Comparison of ENCODE assay signal across 29 cellular contexts in the genomic region with DNA sequence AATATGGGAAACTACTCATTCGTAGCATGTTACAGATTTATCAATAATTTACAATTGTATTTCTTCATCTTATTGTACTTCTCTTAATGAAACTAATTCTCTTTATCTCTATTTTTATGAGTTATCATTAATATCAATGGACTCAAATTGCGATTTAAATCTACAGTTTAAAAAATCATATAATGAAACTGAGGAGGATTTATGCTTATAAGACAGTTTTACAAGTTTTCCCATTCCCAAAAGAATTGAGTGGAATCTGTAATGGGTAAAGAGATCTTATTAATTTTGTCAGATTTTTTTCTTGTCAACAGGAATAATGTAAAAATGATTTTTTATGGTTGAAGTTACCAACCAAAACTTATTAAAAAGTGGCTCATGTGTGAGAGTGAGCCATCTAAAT.
"Had no signal": no experiment of that assay in that cellular context is flagged by ENCODE, and none has a peak within 500 bp of the region (broad histone marks: within the 10 kb centered on the region; RNA-seq: fewer than 3 reads in every experiment).

No MANE protein-coding gene starts in this region.

- H3K4me1 ChIP-seq: neural progenitor cell, parathyroid adenoma, psoas muscle, spleen, suprapubic skin, testis, tibial artery, transverse colon, upper lobe of right lung, vagina had no signal

- H3K4me3 ChIP-seq: neural progenitor cell, ovary, psoas muscle, skin epidermis, smooth muscle cell, spleen, suprapubic skin, testis, tibial artery, transverse colon, upper lobe of right lung, vagina had no signal

- H3K9me3 ChIP-seq: ovary, psoas muscle, spleen, suprapubic skin, testis, tibial artery, transverse colon, upper lobe of right lung, vagina had no signal

- ATAC-seq: naive thymus-derived CD4-positive, alpha-beta T cell; natural killer cell; psoas muscle; right cardiac atrium; sciatic nerve; stimulated activated memory B cell treated with anti-CD40 and anti-IgM and Interleukin-4, amounts not matched to agents 10 μg/mL and 1 μg/mL and 100 μg/mL, for 72 hours; stimulated activated naive CD8-positive, alpha-beta T cell treated with anti-CD3 and anti-CD28 coated beads, Interleukin-15, amount 100 ng/mL, for 72 hours; stimulated activated naive CD8-positive, alpha-beta T cell treated with anti-CD3 and anti-CD28 coated beads, Interleukin-15, Interleukin-2, amounts not matched to agents 100 U/mL and 50 U/mL, for 24 hours; upper lobe of right lung had no signal

- H3K27ac ChIP-seq: neural progenitor cell, ovary, parathyroid adenoma, psoas muscle, skin epidermis, spleen, suprapubic skin, testis, tibial artery, transverse colon, upper lobe of right lung, vagina had no signal

- H3K79me2 ChIP-seq: parathyroid adenoma had no signal

- H2AFZ ChIP-seq: neural progenitor cell, parathyroid adenoma had no signal

- DNase-seq: naive thymus-derived CD4-positive, alpha-beta T cell; natural killer cell; occipital lobe; ovary; posterior cingulate gyrus; psoas muscle; right cardiac atrium; spleen; stimulated activated CD4-positive, alpha-beta T cell treated with anti-CD3 and anti-CD28 coated beads, Interleukin-12 subunit alpha, Interleukin-12 subunit beta, amount 100 ng/mL, for 4 hours; stimulated activated CD4-positive, alpha-beta T cell treated with anti-CD3 and anti-CD28 coated beads, Interleukin-1b, Interleukin-23, amount 100 ng/mL, for 48 hours; stimulated activated CD4-positive, alpha-beta T cell treated with anti-CD3 and anti-CD28 coated beads, Interleukin-4, amount 100 ng/mL, for 1 hour; stimulated activated CD4-positive, alpha-beta T cell treated with anti-CD3 and anti-CD28 coated beads, Interleukin-4, amount 100 ng/mL, for 4 hours; stimulated activated CD8-positive, alpha-beta memory T cell treated with anti-CD3 and anti-CD28 coated beads, Interleukin-4, amount 100 ng/mL, for 48 hours; stimulated activated naive CD4-positive, alpha-beta T cell; stimulated activated naive CD8-positive, alpha-beta T cell treated with anti-CD3 and anti-CD28 coated beads, Interleukin-15, amount 100 ng/mL, for 72 hours; stimulated activated naive CD8-positive, alpha-beta T cell treated with anti-CD3 and anti-CD28 coated beads, Interleukin-15, Interleukin-2, amounts not matched to agents 100 U/mL and 50 U/mL, for 24 hours; substantia nigra; testis; tibial artery; transverse colon; upper lobe of right lung had no signal

- H3K36me3 ChIP-seq: neural progenitor cell, ovary, spleen, suprapubic skin, tibial artery, transverse colon, upper lobe of right lung, vagina had no signal

- H3K4me2 ChIP-seq: neural progenitor cell, smooth muscle cell had no signal

- H3K9ac ChIP-seq: neural progenitor cell, parathyroid adenoma had no signal

- H3K27me3 ChIP-seq: neural progenitor cell, ovary, suprapubic skin, testis, tibial artery, transverse colon, upper lobe of right lung, vagina had no signal
